ENCODE assay signal across 10 cellular contexts in genomic region chr4:87118826-87119225, GRCh38.
A peak's percentile ranks its signal among the peaks of the same experiment; 100 is the strongest.
DNase-seq lines count a peak whose midpoint lies in the region; ATAC-seq and TF ChIP-seq lines count a peak whose summit lies in the region.
"Had no signal": no experiment of that assay in that cellular context is flagged by ENCODE, and none has a peak within 500 bp of the region (broad histone marks: within the 10 kb centered on the region; RNA-seq: fewer than 3 reads in every experiment).

No MANE protein-coding gene starts in this region.

- H3K36me3 Mint-ChIP-seq in HFFc6 (ENCODE audit: low read depth) = peaks cover 21% of the 10 kb centered on the region
- peaks cover 30% of the 10 kb centered on the region for H3K36me3 Mint-ChIP-seq in progenitor cell of endocrine pancreas (ENCODE audit: insufficient read depth)

- TF ChIP-seq CTCF in HFFc6 (IDR thresholded peaks at IDR 0.05) (no peak), astrocyte of the spinal cord (IDR thresholded peaks at IDR 0.05; ENCODE audit: low read depth, low read length) (no peak), progenitor cell of endocrine pancreas (IDR thresholded peaks at IDR 0.05; ENCODE audit: unreplicated experiment) (no peak)

- in situ Hi-C loops in ACHN (cut with HindIII; ENCODE audit: low pct_ligation_motif_present, low pct_unique_long_range_greater_than_20kb, low sequenced_read_pairs) (loop anchor here (25.0 kb wide), 1 partner anchor 207 kb away; no protein-coding TSS in a partner anchor), astrocyte of the spinal cord (cut with HindIII; ENCODE audit: low sequenced_read_pairs) (no loop called here)

- H3K27me3 Mint-ChIP-seq in HFFc6 (ENCODE audit: insufficient read depth) (no peaks in the 10 kb centered on the region), progenitor cell of endocrine pancreas (no peaks in the 10 kb centered on the region)

- DNase-seq in ACHN (peak; percentile 91), HFFc6 (peak; percentile 34), astrocyte of the spinal cord (ENCODE audit: low read depth, low spot score) (peak; percentile 87), kidney glomerular epithelial cell (lab: John Stamatoyannopoulos, UW) (peak; percentile 41), progenitor cell of endocrine pancreas (ENCODE audit: low spot score, unreplicated experiment) (no peak)
- DNase-seq: activated CD4-positive, alpha-beta T cell treated with anti-CD3 and anti-CD28 coated beads for 4 hours; dorsolateral prefrontal cortex had no signal

- no peaks in the 10 kb centered on the region for H3K9me3 Mint-ChIP-seq in HFFc6
- H3K9me3 Mint-ChIP-seq in progenitor cell of endocrine pancreas (ENCODE audit: low read depth) = no peaks in the 10 kb centered on the region

- no peak overlapping the region for H3K4me3 ChIP-seq in astrocyte of the spinal cord (ENCODE audit: low read depth, low read length)
- H3K4me3 ChIP-seq: dorsolateral prefrontal cortex had no signal

- no peak overlapping the region for H3K4me3 Mint-ChIP-seq in HFFc6
- no peak overlapping the region for H3K4me3 Mint-ChIP-seq in progenitor cell of endocrine pancreas (ENCODE audit: low read depth)

- no peak for ATAC-seq in HG02840 (IDR thresholded peaks at IDR 0.05; ENCODE audit: low FRiP score, unreplicated experiment)
- no peak for ATAC-seq in GM21390 (IDR thresholded peaks at IDR 0.05; ENCODE audit: unreplicated experiment)
- no peak for ATAC-seq in GM19397 (IDR thresholded peaks at IDR 0.05; ENCODE audit: unreplicated experiment)

- H3K27ac Mint-ChIP-seq in HFFc6 = peak overlapping the region; percentile 59
- H3K27ac Mint-ChIP-seq in progenitor cell of endocrine pancreas = no peak overlapping the region

- H3K4me1 Mint-ChIP-seq in HFFc6 (ENCODE audit: low read depth) (peaks cover 22% of the 10 kb centered on the region), progenitor cell of endocrine pancreas (ENCODE audit: low read depth) (peaks cover 25% of the 10 kb centered on the region)
